ENCODE assay signal across 25 cellular contexts in the genomic region with DNA sequence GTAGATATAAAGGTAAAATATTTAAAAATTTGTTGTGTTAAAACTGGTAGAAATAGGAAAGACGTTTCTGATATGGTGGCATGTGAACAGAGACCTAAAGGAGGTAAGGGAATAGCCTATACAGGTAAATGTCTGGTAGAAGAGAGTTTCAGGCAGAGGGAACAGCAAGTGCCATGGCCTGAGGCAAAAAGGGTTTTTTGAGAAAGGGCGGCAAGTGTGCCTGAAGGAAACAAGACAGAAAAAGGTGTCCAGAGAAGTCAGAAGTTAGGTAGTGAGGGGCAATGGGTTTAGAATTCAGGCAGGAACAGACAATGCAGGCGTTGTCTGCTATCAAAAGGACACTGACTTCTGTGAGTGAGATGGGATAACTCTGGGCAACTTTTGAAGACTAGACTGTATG.
"Had no signal": no experiment of that assay in that cellular context is flagged by ENCODE, and none has a peak within 500 bp of the region (broad histone marks: within the 10 kb centered on the region; RNA-seq: fewer than 3 reads in every experiment).

No MANE protein-coding gene starts in this region.

- H3K27ac ChIP-seq: coronary artery, esophagus squamous epithelium, neural progenitor cell, psoas muscle, sigmoid colon, stomach, thyroid gland had no signal

- H3K4me3 Mint-ChIP-seq: immature natural killer cell; memory B cell; mesothelial cell of epicardium; naive B cell; natural killer cell treated with Interleukin-12 subunit alpha and Interleukin-12 subunit beta and Interleukin-15 and Interleukin-18, amount 100 ng/mL, for 72 hours; neural progenitor cell; stimulated activated effector memory CD8-positive, alpha-beta T cell treated with anti-CD3 and anti-CD28 coated beads, Interleukin-12 subunit alpha, Interleukin-12 subunit beta, amount 100 ng/mL, for 72 hours had no signal

- H3K27me3 ChIP-seq: esophagus squamous epithelium, neural progenitor cell, sigmoid colon, stomach, thyroid gland had no signal

- H3K4me3 ChIP-seq: coronary artery, esophagus squamous epithelium, lung, mucosa of descending colon, neural progenitor cell, psoas muscle, sigmoid colon, stomach, thyroid gland had no signal

- H3K36me3 ChIP-seq: esophagus squamous epithelium, neural progenitor cell, sigmoid colon, stomach, thyroid gland had no signal

- H3K27ac Mint-ChIP-seq: immature natural killer cell; memory B cell; mesothelial cell of epicardium; naive B cell; natural killer cell treated with Interleukin-12 subunit alpha and Interleukin-12 subunit beta and Interleukin-15 and Interleukin-18, amount 100 ng/mL, for 72 hours; neural progenitor cell; stimulated activated effector memory CD8-positive, alpha-beta T cell treated with anti-CD3 and anti-CD28 coated beads, Interleukin-12 subunit alpha, Interleukin-12 subunit beta, amount 100 ng/mL, for 72 hours had no signal

- ATAC-seq: mucosa of descending colon; natural killer cell treated with Interleukin-12 subunit alpha and Interleukin-12 subunit beta and Interleukin-15 and Interleukin-18, amount 100 ng/mL, for 72 hours; psoas muscle; right cardiac atrium; stimulated activated effector memory CD8-positive, alpha-beta T cell treated with anti-CD3 and anti-CD28 coated beads, Interleukin-12 subunit alpha, Interleukin-12 subunit beta, amount 100 ng/mL, for 72 hours had no signal

- H3K9ac ChIP-seq: neural progenitor cell had no signal

- H3K4me2 ChIP-seq: neural progenitor cell had no signal

- H3K36me3 Mint-ChIP-seq: immature natural killer cell; memory B cell; mesothelial cell of epicardium; naive B cell; natural killer cell treated with Interleukin-12 subunit alpha and Interleukin-12 subunit beta and Interleukin-15 and Interleukin-18, amount 100 ng/mL, for 72 hours; stimulated activated effector memory CD8-positive, alpha-beta T cell treated with anti-CD3 and anti-CD28 coated beads, Interleukin-12 subunit alpha, Interleukin-12 subunit beta, amount 100 ng/mL, for 72 hours had no signal

- H3K27me3 Mint-ChIP-seq: memory B cell; naive B cell; natural killer cell treated with Interleukin-12 subunit alpha and Interleukin-12 subunit beta and Interleukin-15 and Interleukin-18, amount 100 ng/mL, for 72 hours had no signal

- H2AFZ ChIP-seq: neural progenitor cell had no signal

- H3K4me1 ChIP-seq: esophagus squamous epithelium, neural progenitor cell, psoas muscle, sigmoid colon, stomach, thyroid gland had no signal

- H3K4me1 Mint-ChIP-seq: immature natural killer cell; mesothelial cell of epicardium; neural progenitor cell; stimulated activated effector memory CD8-positive, alpha-beta T cell treated with anti-CD3 and anti-CD28 coated beads, Interleukin-12 subunit alpha, Interleukin-12 subunit beta, amount 100 ng/mL, for 72 hours had no signal

- H3K9me3 Mint-ChIP-seq: memory B cell; mesothelial cell of epicardium; naive B cell; natural killer cell treated with Interleukin-12 subunit alpha and Interleukin-12 subunit beta and Interleukin-15 and Interleukin-18, amount 100 ng/mL, for 72 hours; neural progenitor cell; stimulated activated effector memory CD8-positive, alpha-beta T cell treated with anti-CD3 and anti-CD28 coated beads, Interleukin-12 subunit alpha, Interleukin-12 subunit beta, amount 100 ng/mL, for 72 hours had no signal

- H3K9me3 ChIP-seq: esophagus squamous epithelium, mucosa of descending colon, psoas muscle, sigmoid colon, stomach, thyroid gland had no signal

- DNase-seq: dermis blood vessel endothelial cell; effector memory CD4-positive, alpha-beta T cell; erythroblast; esophagus squamous epithelium; foreskin melanocyte; hypothalamus; immature natural killer cell; mucosa of descending colon; naive B cell; psoas muscle; right cardiac atrium; sigmoid colon; stimulated activated CD4-positive, alpha-beta T cell treated with anti-CD3 and anti-CD28 coated beads, Interleukin-2, amount 100 ng/mL, for 24 hours; stimulated activated CD4-positive, alpha-beta T cell treated with anti-CD3 and anti-CD28 coated beads, Interleukin-4, amount 100 ng/mL, for 24 hours; stimulated activated naive CD4-positive, alpha-beta T cell treated with Interleukin-2 at 50 U/mL for 16 hours; stomach; thyroid gland; trophoblast cell had no signal
